Comparison of ENCODE assay signal across 8 cellular contexts in the genomic region with DNA sequence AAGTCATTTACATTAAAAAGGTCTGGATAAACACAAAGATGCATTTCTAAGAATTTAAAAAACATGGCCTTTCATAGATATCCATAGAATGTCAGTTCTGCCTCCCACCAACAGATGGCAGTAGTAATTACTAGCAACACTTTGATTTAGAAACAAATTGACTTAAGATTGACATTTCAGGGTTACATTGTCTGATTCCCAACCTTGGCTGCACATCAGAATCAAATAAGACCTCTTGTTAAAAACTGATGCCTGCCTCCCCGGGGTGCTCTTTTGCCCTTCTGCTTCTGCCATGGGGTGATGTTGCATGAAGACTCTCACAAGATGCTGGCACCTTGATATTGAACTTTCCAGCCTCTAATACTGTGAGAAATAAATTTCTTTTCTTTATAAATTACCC.
DNase-seq lines count a peak whose midpoint lies in the region; ATAC-seq and TF ChIP-seq lines count a peak whose summit lies in the region.

No MANE protein-coding gene starts in this region.

- no peak overlapping the region for H3K56ac ChIP-seq in mesendoderm (ENCODE audit: low read length)

- TF ChIP-seq CTCF in DOHH2 (IDR thresholded peaks at IDR 0.05; ENCODE audit: low read depth, low read length, poor library complexity, severe bottlenecking) (peak; percentile 70), astrocyte of the cerebellum (IDR thresholded peaks at IDR 0.05; ENCODE audit: low read depth, low read length, missing control alignments) (peak; percentile 33)

- no peak overlapping the region for H3K4ac ChIP-seq in mesendoderm (ENCODE audit: low read depth, low read length)

- no peaks in the 10 kb centered on the region for H3K79me1 ChIP-seq in mesendoderm (ENCODE audit: low read length)

- no peak overlapping the region for H2BK15ac ChIP-seq in mesendoderm (replicated peaks; ENCODE audit: low read depth)

- no peak overlapping the region for H2AK5ac ChIP-seq in mesendoderm (ENCODE audit: low read length)

- H3K27ac ChIP-seq in DOHH2 (ENCODE audit: low read depth, low read length) (no peak overlapping the region), mesendoderm (ENCODE audit: low read depth, low read length) (no peak overlapping the region)

- in situ Hi-C loops in astrocyte of the cerebellum (cut with HindIII; ENCODE audit: low sequenced_read_pairs) = no loop called here

- H3K4me3 ChIP-seq in DOHH2 (ENCODE audit: low read length) (no peak overlapping the region), astrocyte of the cerebellum (ENCODE audit: low read depth, low read length) (no peak overlapping the region), mesendoderm (ENCODE audit: low read length) (no peak overlapping the region)

- H3K9ac ChIP-seq in mesendoderm (ENCODE audit: low read length) = no peak overlapping the region

- H3K27me3 ChIP-seq in DOHH2 (ENCODE audit: control insufficient read depth, low read length) = no peaks in the 10 kb centered on the region
- H3K27me3 ChIP-seq in mesendoderm (ENCODE audit: insufficient read depth, low read length, poor library complexity) = no peaks in the 10 kb centered on the region

- H2BK5ac ChIP-seq in mesendoderm (ENCODE audit: low read length) = no peak overlapping the region

- H3K36me3 ChIP-seq in DOHH2 (ENCODE audit: control insufficient read depth, low read length) = no peaks in the 10 kb centered on the region
- no peaks in the 10 kb centered on the region for H3K36me3 ChIP-seq in mesendoderm (ENCODE audit: control insufficient read depth, insufficient read depth, low read length)

- H3K18ac ChIP-seq in mesendoderm (ENCODE audit: low read length) = no peak overlapping the region

- H2BK120ac ChIP-seq in mesendoderm (ENCODE audit: low read depth, low read length) = no peak overlapping the region

- H3K9me3 ChIP-seq in DOHH2 (ENCODE audit: control insufficient read depth, insufficient read depth, low read length) = no peaks in the 10 kb centered on the region

- H3K4me2 ChIP-seq in DOHH2 (ENCODE audit: low read length) = no peak overlapping the region
- H3K4me2 ChIP-seq in mesendoderm (ENCODE audit: low read length) = no peak overlapping the region

- H4K5ac ChIP-seq in mesendoderm (ENCODE audit: low read length) = no peak overlapping the region

- WGBS in mesendoderm (ENCODE audit: extremely low coverage, insufficient coverage, low lambda C conversion rate) = no CpG with 5 or more reads among the region's 1 CpG

- no peak overlapping the region for H3K23ac ChIP-seq in mesendoderm (ENCODE audit: low read length)

- H3K9me2 ChIP-seq in DOHH2 (replicated peaks; ENCODE audit: control insufficient read depth, low read length) = no peaks in the 10 kb centered on the region

- no peak for ATAC-seq in sciatic nerve
- ATAC-seq in HG02870 (IDR thresholded peaks at IDR 0.05; ENCODE audit: unreplicated experiment) = no peak
- no peak for ATAC-seq in GM19467 (IDR thresholded peaks at IDR 0.05; ENCODE audit: unreplicated experiment)

- H3F3A ChIP-seq in DOHH2 (ENCODE audit: control insufficient read depth, insufficient read depth) = no peaks in the 10 kb centered on the region

- no peaks in the 10 kb centered on the region for H3K4me1 ChIP-seq in DOHH2 (ENCODE audit: control insufficient read depth, low read length)
- H3K4me1 ChIP-seq in mesendoderm (ENCODE audit: control insufficient read depth, low read depth, low read length) = no peaks in the 10 kb centered on the region

- no peak overlapping the region for H4K8ac ChIP-seq in mesendoderm (ENCODE audit: low read depth, low read length)

- intact Hi-C loops in sciatic nerve (cut with DNase I) = no loop called here

- H4K20me1 ChIP-seq in DOHH2 (ENCODE audit: control insufficient read depth, insufficient read depth, low read depth, low read length) = no peaks in the 10 kb centered on the region

- no peaks in the 10 kb centered on the region for H3K79me2 ChIP-seq in DOHH2 (ENCODE audit: control insufficient read depth, low read length)
- no peaks in the 10 kb centered on the region for H3K79me2 ChIP-seq in mesendoderm (ENCODE audit: control insufficient read depth, insufficient read depth, low read length)

- DNase-seq in HT-29 (ENCODE audit: low spot score) (peak; percentile 68), astrocyte of the cerebellum (ENCODE audit: low read depth) (no peak), mesendoderm (peak; percentile 43), sciatic nerve (ENCODE audit: low spot score) (no peak), islet precursor cell (no peak)

Comparison
In these comparisons a context has a peak if more than half of its experiments do, and no peak if none do; other contexts are left out.
1. DNase-seq: peak in HT-29 (single experiment) and mesendoderm (single experiment); none in astrocyte of the cerebellum (single experiment), sciatic nerve (single experiment) and islet precursor cell (single experiment).